ENCODE assay signal across 16 cellular contexts in genomic region chr3:49013113-49013737, GRCh38. TPM values are rescaled to one million over a fixed set of nuclear protein-coding genes. Genes with fewer than 3 reads are reported as not detected.
DNase-seq lines count a peak whose midpoint lies in the region; ATAC-seq and TF ChIP-seq lines count a peak whose summit lies in the region.
"Had no signal": no experiment of that assay in that cellular context is flagged by ENCODE, and none has a peak within 500 bp of the region (broad histone marks: within the 10 kb centered on the region; RNA-seq: fewer than 3 reads in every experiment).

No MANE protein-coding gene starts in this region.

- DNase-seq in heart right ventricle (no peak), cardiac septum (ENCODE audit: low spot score) (no peak), myocyte (ENCODE audit: low read depth) (peak; percentile 92), glomerular visceral epithelial cell (ENCODE audit: extremely low spot score) (no peak), SW 1271 (lab: John Stamatoyannopoulos, UW) (no peak)
- DNase-seq in stimulated activated naive CD8-positive, alpha-beta T cell treated with anti-CD3 and anti-CD28 coated beads, Interleukin-15, Interleukin-2, amounts not matched to agents 100 U/mL and 50 U/mL, for 24 hours, result no peak
- DNase-seq: COR-L47, DMS153, KG1, NCI-H1417 treated with DMSO at 0.1 percent for 48 hours, NCI-H2171 treated with DMSO at 0.1 percent for 48 hours, NCI-H510A had no signal

- H3K27me3 ChIP-seq in heart right ventricle (no peaks in the 10 kb centered on the region), skeletal muscle tissue (ENCODE audit: control insufficient read depth in 3 of 3, insufficient read depth in 3 of 3, low read length in 3 of 3) (no peaks in the 10 kb centered on the region)

- H3K4me1 ChIP-seq in heart right ventricle, result peaks cover 8 to 42% (median 27%) of the 10 kb centered on the region in 9 donors
- peaks cover 39 to 51% (median 45%) of the 10 kb centered on the region in 3 donors for H3K4me1 ChIP-seq in skeletal muscle tissue (ENCODE audit: control insufficient read depth in 3 of 3, insufficient read depth in 3 of 3, low read length in 3 of 3)

- no peak for TF ChIP-seq CTCF in heart right ventricle (IDR thresholded peaks at IDR 0.05)
- no peak for TF ChIP-seq CTCF in VCaP (conservative IDR thresholded peaks at IDR 0.05)

- WGBS in heart right ventricle, 2 donors, result 78 to 81% methylated on average over 19 of the region's 19 CpGs

- no peaks in the 10 kb centered on the region for H3K9me3 ChIP-seq in heart right ventricle
- no peaks in the 10 kb centered on the region for H3K9me3 ChIP-seq in skeletal muscle tissue (ENCODE audit: control insufficient read depth in 3 of 3, low read length in 3 of 3)

- H3K36me3 ChIP-seq in heart right ventricle, result peaks cover 0 to 68% (median 20%) of the 10 kb centered on the region in 9 donors
- H3K36me3 ChIP-seq in skeletal muscle tissue (ENCODE audit: control insufficient read depth in 3 of 3, insufficient read depth in 3 of 3, low read length in 3 of 3), result peaks cover 38 to 42% (median 39%) of the 10 kb centered on the region in 3 donors

- no peak for ATAC-seq in heart right ventricle
- ATAC-seq in stimulated activated naive CD8-positive, alpha-beta T cell treated with anti-CD3 and anti-CD28 coated beads, Interleukin-15, Interleukin-2, amounts not matched to agents 100 U/mL and 50 U/mL, for 24 hours, result no peak

- H3K9ac ChIP-seq in skeletal muscle tissue (ENCODE audit: low read depth in 1 of 3, low read length in 3 of 3), result peak overlapping the region in 2 of 3 donors; percentile 57 to 73
- H3K9ac ChIP-seq: GM23248 had no signal

- H3K4me3 ChIP-seq in heart right ventricle (no peak overlapping the region), skeletal muscle tissue (ENCODE audit: low read length in 3 of 3) (peak overlapping the region in 2 of 3 donors; percentile 34 to 41)
- H3K4me3 ChIP-seq: GM23248 had no signal

- peak overlapping the region in 8 of 10 donors; percentile 16 to 70 (median 48) for H3K27ac ChIP-seq in heart right ventricle
- H3K27ac ChIP-seq in VCaP, result 0 out of 2 replicates have a peak overlapping the region, but pooled peaks have one; percentile 32
- peak overlapping the region; percentile 82 for H3K27ac ChIP-seq in skeletal muscle tissue (ENCODE audit: low read depth, low read length)
- H3K27ac ChIP-seq: GM23248 had no signal

- intact Hi-C loops in heart right ventricle (cut with DNase I) (no loop called here), cardiac septum (cut with DNase I) (no loop called here)

RNA-seq across cellular contexts. Expression of gene DALRD3, which starts 5.2 kb away (rescaled TPM):
- 10 to 100 TPM in 8 of 10 donors, 1 to 10 TPM in 2; 7.6 to 17.8 (median 13.9) TPM for total RNA-seq in heart right ventricle
- polyA plus RNA-seq in heart right ventricle, result 10 to 100 TPM; 15.2 to 16.1 TPM
- 13.6 TPM for total RNA-seq in cardiac septum
- total RNA-seq in myocyte, result 35.8 and 42.8 TPM in 2 replicates
- 34.9 TPM for polyA plus RNA-seq in myocyte (2012)
- total RNA-seq in skeletal muscle tissue, result 27.7 TPM

RNA-seq across cellular contexts. Expression of gene WDR6, which starts 6.0 kb away (rescaled TPM):
- total RNA-seq in heart right ventricle, result 10 to 100 TPM; 70.4 to 98.8 (median 76.5) TPM
- polyA plus RNA-seq in heart right ventricle, result 100 to 1,000 TPM in 1 of 2 donors, 10 to 100 TPM in 1; 77.5 to 126 TPM
- 96.6 TPM for total RNA-seq in cardiac septum
- total RNA-seq in myocyte, result 86.8 and 95.5 TPM in 2 replicates
- polyA plus RNA-seq in myocyte (2012), result 115 TPM
- total RNA-seq in skeletal muscle tissue, result 54.3 TPM

RNA-seq across cellular contexts. Expression of gene NDUFAF3, which starts 8.7 kb away (rescaled TPM):
- total RNA-seq in heart right ventricle, result 100 to 1,000 TPM; 154 to 186 (median 167) TPM
- polyA plus RNA-seq in heart right ventricle, result 100 to 1,000 TPM; 184 to 280 TPM
- total RNA-seq in cardiac septum, result 140 TPM
- total RNA-seq in myocyte, result 136 and 185 TPM in 2 replicates
- polyA plus RNA-seq in myocyte (2012), result 135 TPM
- total RNA-seq in skeletal muscle tissue, result 39.1 TPM

RNA-seq across cellular contexts. Expression of gene IMPDH2, which starts 16.0 kb away (rescaled TPM):
- total RNA-seq in heart right ventricle (10 to 100 TPM; 40.7 to 70.3 (median 58.4) TPM), cardiac septum (49.5 TPM), myocyte (242 and 275 TPM in 2 replicates), skeletal muscle tissue (523 TPM)
- 100 to 1,000 TPM in 1 of 2 donors, 10 to 100 TPM in 1; 84.0 to 105 TPM for polyA plus RNA-seq in heart right ventricle
- 180 TPM for polyA plus RNA-seq in myocyte (2012)

RNA-seq across cellular contexts. Expression of gene P4HTM, which starts 23.2 kb away (rescaled TPM):
- total RNA-seq in heart right ventricle, result 10 to 100 TPM; 23.8 to 41.7 (median 30.8) TPM
- polyA plus RNA-seq in heart right ventricle, result 10 to 100 TPM; 25.8 to 30.9 TPM
- total RNA-seq in cardiac septum, result 37.0 TPM
- 32.8 and 35.9 TPM in 2 replicates for total RNA-seq in myocyte
- 26.1 TPM for polyA plus RNA-seq in myocyte (2012)
- 17.2 TPM for total RNA-seq in skeletal muscle tissue
- total RNA-seq: SK-MEL-5 had no signal

Comparison
In these comparisons a context has a peak if more than half of its experiments do, and no peak if none do; other contexts are left out.
1. H3K27ac ChIP-seq: peak in every context shown above with its lines; median percentile 82 in skeletal muscle tissue; 48 in heart right ventricle; 32 in VCaP.
2. H3K4me3 ChIP-seq: peak in skeletal muscle tissue (2 of 3); none in heart right ventricle (0 of 10).